Comparison of ENCODE assay signal across 10 cellular contexts in genomic region chr18:26710460-26711096, GRCh38.
DNase-seq lines count a peak whose midpoint lies in the region; ATAC-seq and TF ChIP-seq lines count a peak whose summit lies in the region.
"Had no signal": no experiment of that assay in that cellular context is flagged by ENCODE, and none has a peak within 500 bp of the region (broad histone marks: within the 10 kb centered on the region; RNA-seq: fewer than 3 reads in every experiment).

No MANE protein-coding gene starts in this region.

- no peaks in the 10 kb centered on the region for H3K36me3 ChIP-seq in esophagus muscularis mucosa

- H3K27ac ChIP-seq in esophagus muscularis mucosa (replicated peaks in 1 of 4) = no peak overlapping the region

- intact Hi-C loops in esophagus muscularis mucosa (cut with DNase I) = no loop called here

- H3K27me3 ChIP-seq in esophagus muscularis mucosa = no peaks in the 10 kb centered on the region

- TF ChIP-seq CTCF in esophagus muscularis mucosa (IDR thresholded peaks at IDR 0.05) = no peak
- TF ChIP-seq CTCF in omental fat pad (IDR thresholded peaks at IDR 0.05) = no peak

- ATAC-seq in GM18858 (IDR thresholded peaks at IDR 0.05; ENCODE audit: unreplicated experiment) (peak; percentile 92), GM21717 (IDR thresholded peaks at IDR 0.05; ENCODE audit: unreplicated experiment) (peak; percentile 85), omental fat pad (ENCODE audit: low FRiP score) (no peak)
- ATAC-seq: naive thymus-derived CD8-positive, alpha-beta T cell had no signal

- POLR2A ChIA-PET in HEK293T (lab: Yijun Ruan, JAX) = interaction anchor here (0.6 to 0.7 kb wide), 2 partner anchors 10 to 456 kb away, joined by 3 read pairs; no protein-coding TSS in a partner anchor

- DNase-seq in HT1080 (ENCODE audit: low read depth) (peak; percentile 30), esophagus muscularis mucosa (ENCODE audit: extremely low spot score) (peak; percentile 64), activated gamma-delta T cell treated with Interleukin-2 at 50 U/mL for 16 hours (no peak), omental fat pad (ENCODE audit: low spot score) (no peak), HCEC 1CT (no peak), HEK293T (ENCODE audit: extremely low spot score) (no peak)
- DNase-seq: naive thymus-derived CD8-positive, alpha-beta T cell; stimulated activated naive CD4-positive, alpha-beta T cell treated with Interleukin-2 at 50 U/mL for 16 hours had no signal

- WGBS in esophagus muscularis mucosa = 63% methylated on average over 4 of the region's 4 CpGs

- H3K4me3 ChIP-seq in esophagus muscularis mucosa = no peak overlapping the region

- TF ChIP-seq EP300 in esophagus muscularis mucosa (IDR thresholded peaks at IDR 0.05) = no peak

- no peak for TF ChIP-seq POLR2A in esophagus muscularis mucosa (IDR thresholded peaks at IDR 0.05; ENCODE audit: low read depth)

- no peaks in the 10 kb centered on the region for H3K9me3 ChIP-seq in esophagus muscularis mucosa

- H3K4me1 ChIP-seq in esophagus muscularis mucosa = no peaks in the 10 kb centered on the region

- CTCF ChIA-PET in HEK293T (lab: Yijun Ruan, JAX) = no interaction called here

TF ChIP-seq in HEK293T, 16 proteins besides CTCF, POLR2A, EP300 and RAD21:
- no peak for TF ChIP-seq ARNT (IDR thresholded peaks at IDR 0.05)
- no peak for TF ChIP-seq PKNOX1 (IDR thresholded peaks at IDR 0.05)
- TF ChIP-seq L3MBTL2 (conservative IDR thresholded peaks at IDR 0.05) = no peak

Comparison
In these comparisons a context has a peak if more than half of its experiments do, and no peak if none do; other contexts are left out.
1. DNase-seq: peak in HT1080 (single experiment) and esophagus muscularis mucosa (single experiment); none in activated gamma-delta T cell treated with Interleukin-2 at 50 U/mL for 16 hours (single experiment), omental fat pad (single experiment), HCEC 1CT (single experiment) and HEK293T (single experiment).